Comparison of ENCODE assay signal across 8 cellular contexts in genomic region chr1:211257831-211258225, GRCh38. TPM values are rescaled to one million over a fixed set of nuclear protein-coding genes. Genes with fewer than 3 reads are reported as not detected.
DNase-seq lines count a peak whose midpoint lies in the region; TF ChIP-seq lines count a peak whose summit lies in the region.

No MANE protein-coding gene starts in this region.

- no peak for DNase-seq in CD14-positive monocyte (ENCODE audit: low spot score)
- DNase-seq in posterior vena cava (ENCODE audit: low spot score): no peak
- DNase-seq in ecto neural progenitor cell (ENCODE audit: low spot score): no peak
- DNase-seq in SIG-M5 treated with dmso at 0.1 percent for 504 hours (lab: John Stamatoyannopoulos, UW; ENCODE audit: unreplicated experiment): no peak
- no peak for DNase-seq in GM13976 (ENCODE audit: low spot score)

- no peaks in the 10 kb centered on the region for H3K27me3 ChIP-seq in OCI-LY1 (ENCODE audit: insufficient read depth, low read length)
- H3K27me3 ChIP-seq in endocrine pancreas (ENCODE audit: control insufficient read depth, insufficient read depth, low read length): no peaks in the 10 kb centered on the region
- no peaks in the 10 kb centered on the region for H3K27me3 ChIP-seq in neural cell (ENCODE audit: insufficient read depth, low read depth, low read length)

- H3K36me3 Mint-ChIP-seq in CD14-positive monocyte: peaks cover 2 to 3% of the 10 kb centered on the region in 2 donors

- H3K4me2 ChIP-seq in OCI-LY1 (ENCODE audit: low read length) (peak overlapping the region; percentile 84), neural cell (ENCODE audit: low read length) (peak overlapping the region; percentile 71)

- H3K27ac ChIP-seq in OCI-LY1 (ENCODE audit: low read depth, low read length, poor library complexity, severe bottlenecking) (no peak overlapping the region), neural cell (ENCODE audit: low read length) (peak overlapping the region; percentile 97)

- H3K4me3 Mint-ChIP-seq in CD14-positive monocyte: peak overlapping the region; percentile 90 to 93

- H3K9me2 ChIP-seq in OCI-LY1 (ENCODE audit: low read depth, low read length) (no peaks in the 10 kb centered on the region), neural cell (ENCODE audit: insufficient read depth, low read length) (no peaks in the 10 kb centered on the region)

- H3K79me2 ChIP-seq in OCI-LY1 (ENCODE audit: insufficient read depth, low read length) (peaks cover 13% of the 10 kb centered on the region; the same call in 1 of the 2 replicates), neural cell (replicated peaks; ENCODE audit: insufficient read depth, low read length) (peaks cover 9% of the 10 kb centered on the region)

- peaks cover 23% of the 10 kb centered on the region for H3K4me1 Mint-ChIP-seq in CD14-positive monocyte

- H4K20me1 ChIP-seq in OCI-LY1 (ENCODE audit: insufficient read depth, low read length) (no peaks in the 10 kb centered on the region), neural cell (ENCODE audit: insufficient read depth) (no peaks in the 10 kb centered on the region)

- H3K9ac ChIP-seq in OCI-LY1 (ENCODE audit: low read length) (peak overlapping the region; percentile 85; the same call in 1 of the 2 replicates), endocrine pancreas (ENCODE audit: control insufficient read depth, insufficient read depth, low read length) (peak overlapping the region; percentile 91), neural cell (ENCODE audit: low read length) (peak overlapping the region; percentile 92)

- H3K9me3 ChIP-seq in OCI-LY1 (ENCODE audit: low read length): no peaks in the 10 kb centered on the region
- H3K9me3 ChIP-seq in endocrine pancreas (ENCODE audit: control insufficient read depth, low read length): no peaks in the 10 kb centered on the region
- H3K9me3 ChIP-seq in neural cell (ENCODE audit: low read length): no peaks in the 10 kb centered on the region

- no peak for TF ChIP-seq EP300 in neural cell (conservative IDR thresholded peaks at IDR 0.05; ENCODE audit: poor library complexity, severe bottlenecking)

- H3K4me3 ChIP-seq in OCI-LY1 (ENCODE audit: low read depth, low read length, poor library complexity, severe bottlenecking) (peak overlapping the region; percentile 85), endocrine pancreas (ENCODE audit: control insufficient read depth, insufficient read depth, low read length) (peak overlapping the region; percentile 81), neural cell (ENCODE audit: low read length) (peak overlapping the region; percentile 85)

- H3K9me3 Mint-ChIP-seq in CD14-positive monocyte: peaks cover 0 to 2% (median 0%) of the 10 kb centered on the region in 7 donors

- H3K27ac Mint-ChIP-seq in CD14-positive monocyte: peak overlapping the region; percentile 87 to 97 (median 92)

- in situ Hi-C loops in GM13976 (cut with MboI; ENCODE audit: low sequenced_read_pairs, unreplicated experiment): no loop called here

- H3K4me1 ChIP-seq in OCI-LY1 (ENCODE audit: insufficient read depth, low read length, severe bottlenecking) (peaks cover 20% of the 10 kb centered on the region), endocrine pancreas (ENCODE audit: control insufficient read depth, insufficient read depth, low read length) (peaks cover 5% of the 10 kb centered on the region)

- TF ChIP-seq RAD21 in neural cell (conservative IDR thresholded peaks at IDR 0.05): no peak

- peaks cover 1 to 3% (median 3%) of the 10 kb centered on the region in 3 donors for H3K27me3 Mint-ChIP-seq in CD14-positive monocyte (ENCODE audit: low read depth in 3 of 3)

- no peak overlapping the region for H2AFZ ChIP-seq in OCI-LY1 (ENCODE audit: low read length)
- H2AFZ ChIP-seq in neural cell (ENCODE audit: low read depth, low read length): peak overlapping the region; percentile 83

- TF ChIP-seq CTCF in CD14-positive monocyte (IDR thresholded peaks at IDR 0.05) (no peak), OCI-LY1 (IDR thresholded peaks at IDR 0.05; ENCODE audit: low read length) (no peak), neural cell (IDR thresholded peaks at IDR 0.05; ENCODE audit: poor library complexity, severe bottlenecking) (no peak), GM13976 (IDR thresholded peaks at IDR 0.05; ENCODE audit: borderline replicate concordance, control extremely low read depth, extremely low read depth, insufficient read depth, missing control alignments) (no peak)

- intact Hi-C loops in CD14-positive monocyte (cut with micrococcal nuclease) (no loop called here), posterior vena cava (cut with DNase I) (no loop called here)

- H3K36me3 ChIP-seq in OCI-LY1 (ENCODE audit: insufficient read depth, low read length): 0 out of 2 replicates have a peak, but pooled peaks cover 5% of the 10 kb centered on the region
- H3K36me3 ChIP-seq in endocrine pancreas (ENCODE audit: control insufficient read depth, insufficient read depth, low read length): no peaks in the 10 kb centered on the region
- H3K36me3 ChIP-seq in neural cell (ENCODE audit: insufficient read depth, low read length): no peaks in the 10 kb centered on the region

- H3F3A ChIP-seq in OCI-LY1 (ENCODE audit: insufficient read depth, low read length) (no peaks in the 10 kb centered on the region), neural cell (ENCODE audit: insufficient read depth, low read length, poor library complexity, severe bottlenecking) (peaks cover 7% of the 10 kb centered on the region)

TF ChIP-seq in neural cell, 6 proteins besides CTCF, POLR2A, EP300 and RAD21:
- TF ChIP-seq MXI1 (conservative IDR thresholded peaks at IDR 0.05; ENCODE audit: poor library complexity, severe bottlenecking) (no peak), SMC3 (conservative IDR thresholded peaks at IDR 0.05; ENCODE audit: poor library complexity) (no peak), EZH2 (IDR thresholded peaks at IDR 0.05; ENCODE audit: borderline replicate concordance, insufficient read depth, low read length, poor library complexity, severe bottlenecking) (no peak), POLR2AphosphoS5 (IDR thresholded peaks at IDR 0.05) (no peak), TAF1 (IDR thresholded peaks at IDR 0.05; ENCODE audit: low read depth) (no peak)
- TF ChIP-seq, protein P1, sequence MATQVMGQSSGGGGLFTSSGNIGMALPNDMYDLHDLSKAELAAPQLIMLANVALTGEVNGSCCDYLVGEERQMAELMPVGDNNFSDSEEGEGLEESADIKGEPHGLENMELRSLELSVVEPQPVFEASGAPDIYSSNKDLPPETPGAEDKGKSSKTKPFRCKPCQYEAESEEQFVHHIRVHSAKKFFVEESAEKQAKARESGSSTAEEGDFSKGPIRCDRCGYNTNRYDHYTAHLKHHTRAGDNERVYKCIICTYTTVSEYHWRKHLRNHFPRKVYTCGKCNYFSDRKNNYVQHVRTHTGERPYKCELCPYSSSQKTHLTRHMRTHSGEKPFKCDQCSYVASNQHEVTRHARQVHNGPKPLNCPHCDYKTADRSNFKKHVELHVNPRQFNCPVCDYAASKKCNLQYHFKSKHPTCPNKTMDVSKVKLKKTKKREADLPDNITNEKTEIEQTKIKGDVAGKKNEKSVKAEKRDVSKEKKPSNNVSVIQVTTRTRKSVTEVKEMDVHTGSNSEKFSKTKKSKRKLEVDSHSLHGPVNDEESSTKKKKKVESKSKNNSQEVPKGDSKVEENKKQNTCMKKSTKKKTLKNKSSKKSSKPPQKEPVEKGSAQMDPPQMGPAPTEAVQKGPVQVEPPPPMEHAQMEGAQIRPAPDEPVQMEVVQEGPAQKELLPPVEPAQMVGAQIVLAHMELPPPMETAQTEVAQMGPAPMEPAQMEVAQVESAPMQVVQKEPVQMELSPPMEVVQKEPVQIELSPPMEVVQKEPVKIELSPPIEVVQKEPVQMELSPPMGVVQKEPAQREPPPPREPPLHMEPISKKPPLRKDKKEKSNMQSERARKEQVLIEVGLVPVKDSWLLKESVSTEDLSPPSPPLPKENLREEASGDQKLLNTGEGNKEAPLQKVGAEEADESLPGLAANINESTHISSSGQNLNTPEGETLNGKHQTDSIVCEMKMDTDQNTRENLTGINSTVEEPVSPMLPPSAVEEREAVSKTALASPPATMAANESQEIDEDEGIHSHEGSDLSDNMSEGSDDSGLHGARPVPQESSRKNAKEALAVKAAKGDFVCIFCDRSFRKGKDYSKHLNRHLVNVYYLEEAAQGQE (IDR thresholded peaks at IDR 0.05; ENCODE audit: borderline replicate concordance): no peak

RNA-seq across cellular contexts. Expression of gene RCOR3, which starts 1.3 kb away (rescaled TPM):
- polyA plus RNA-seq in CD14-positive monocyte (10 to 100 TPM; 14.5 to 21.6 TPM), neural cell (43.8 and 61.6 TPM in 2 replicates)
- 79.1 and 90.5 TPM in 2 replicates for polyA minus RNA-seq in neural cell
- 10 to 100 TPM; 39.1 to 39.5 TPM for total RNA-seq in posterior vena cava
